ENCODE assay signal across 10 cellular contexts in the genomic region with DNA sequence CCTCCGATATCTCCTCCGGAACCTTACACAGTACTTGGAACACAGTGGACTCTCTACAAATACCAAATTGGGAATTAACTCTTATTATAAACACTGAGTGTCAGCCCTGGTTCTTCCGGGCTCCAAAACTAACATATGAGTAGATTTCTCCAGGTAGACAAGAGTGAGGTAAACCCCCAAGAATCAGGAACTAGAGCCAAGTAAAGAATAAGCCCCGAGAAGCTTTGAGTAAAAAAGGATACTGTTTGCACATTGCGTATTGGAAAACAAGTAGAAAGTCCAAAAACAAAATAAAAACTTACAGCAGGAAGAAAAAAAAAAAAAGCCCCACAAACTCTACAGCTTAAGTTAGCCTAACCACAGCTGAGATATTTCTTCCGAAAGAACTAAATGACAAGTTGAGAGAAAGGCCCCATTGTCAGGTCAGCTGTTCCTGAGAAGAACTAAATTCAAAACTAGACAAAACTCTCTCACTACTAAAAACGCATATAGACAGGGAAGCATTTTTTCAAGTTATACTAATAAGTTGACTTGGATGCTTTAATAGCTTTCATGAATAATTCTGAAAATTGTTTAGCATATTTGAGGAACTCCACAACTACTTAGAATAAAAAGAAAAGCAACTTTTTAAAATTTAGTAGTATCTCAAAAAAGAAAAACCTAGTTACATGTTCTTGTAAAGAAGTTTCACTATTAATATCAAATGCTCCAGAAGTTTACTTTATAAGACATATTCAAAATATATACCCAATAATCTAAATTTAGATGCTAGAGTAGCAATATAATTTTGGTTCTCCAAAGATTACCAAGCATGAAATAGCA. TPM values are rescaled to one million over a fixed set of nuclear protein-coding genes. Genes with fewer than 3 reads are reported as not detected.
DNase-seq lines count a peak whose midpoint lies in the region; ATAC-seq, FAIRE-seq and TF ChIP-seq lines count a peak whose summit lies in the region.
"Had no signal": no experiment of that assay in that cellular context is flagged by ENCODE, and none has a peak within 500 bp of the region (broad histone marks: within the 10 kb centered on the region; RNA-seq: fewer than 3 reads in every experiment).

No MANE protein-coding gene starts in this region.

- WGBS in mammary epithelial cell (ENCODE audit: low coverage, missing lambda C conversion rate): 33% methylated on average over 7 of the region's 7 CpGs
- WGBS in small intestine, 3 donors: 64 to 89% (median 73%) methylated on average over 7 of the region's 7 CpGs

- no peaks in the 10 kb centered on the region for H3K9me3 ChIP-seq in mammary epithelial cell (replicated peaks; ENCODE audit: insufficient read depth, low read length)
- no peaks in the 10 kb centered on the region for H3K9me3 ChIP-seq in small intestine (ENCODE audit: control insufficient read depth, low read depth)
- H3K9me3 ChIP-seq in effector memory CD4-positive, alpha-beta T cell (ENCODE audit: control insufficient read depth, low read length): no peaks in the 10 kb centered on the region
- H3K9me3 ChIP-seq: gastrocnemius medialis had no signal

- H3K9ac ChIP-seq in mammary epithelial cell (ENCODE audit: insufficient read depth, low read length): no peak overlapping the region

- H3K79me2 ChIP-seq in mammary epithelial cell (ENCODE audit: insufficient read depth, low read length): no peaks in the 10 kb centered on the region

- peaks cover 18% of the 10 kb centered on the region for H3K4me1 ChIP-seq in mammary epithelial cell (ENCODE audit: insufficient read depth, low read length)
- peaks cover 0 to 4% of the 10 kb centered on the region in 2 donors for H3K4me1 ChIP-seq in small intestine (ENCODE audit: control insufficient read depth in 2 of 2, insufficient read depth in 1 of 2, low read depth in 1 of 2, low read length in 1 of 2)
- peaks cover 13% of the 10 kb centered on the region for H3K4me1 ChIP-seq in effector memory CD4-positive, alpha-beta T cell (ENCODE audit: control insufficient read depth, insufficient read depth, low read length, poor library complexity, severe bottlenecking)

- H3K27ac Mint-ChIP-seq in stimulated activated naive CD8-positive, alpha-beta T cell treated with anti-CD3 and anti-CD28 coated beads, Interleukin-15, Interleukin-2, amounts not matched to agents 100 ng/mL and 50 ng/mL, for 24 hours: peak overlapping the region; percentile 53

- no peak for ATAC-seq in stimulated activated naive CD8-positive, alpha-beta T cell treated with anti-CD3 and anti-CD28 coated beads, Interleukin-15, Interleukin-2, amounts not matched to agents 100 U/mL and 50 U/mL, for 24 hours
- ATAC-seq in HG02973 (IDR thresholded peaks at IDR 0.05; ENCODE audit: unreplicated experiment): peak; percentile 32
- no peak for ATAC-seq in GM21528 (IDR thresholded peaks at IDR 0.05; ENCODE audit: low FRiP score, unreplicated experiment)
- ATAC-seq: gastrocnemius medialis had no signal

- dilution Hi-C loops in mammary epithelial cell (cut with HindIII; ENCODE audit: low sequenced_read_pairs): no loop called here

- no peaks in the 10 kb centered on the region for H4K20me1 ChIP-seq in mammary epithelial cell (ENCODE audit: insufficient read depth, low read length)

- no peak for TF ChIP-seq CTCF in mammary epithelial cell (conservative IDR thresholded peaks at IDR 0.05 in 1 of 2, IDR thresholded peaks at IDR 0.05 in 1 of 2; ENCODE audit: extremely low read depth in 1 of 2, insufficient read depth in 1 of 2, low read depth in 1 of 2, low read length in 2 of 2)

- peak overlapping the region; percentile 78 for H3K4me2 ChIP-seq in mammary epithelial cell (ENCODE audit: insufficient read depth, low read depth, low read length)

- H3K4me1 Mint-ChIP-seq in stimulated activated naive CD8-positive, alpha-beta T cell treated with anti-CD3 and anti-CD28 coated beads, Interleukin-15, Interleukin-2, amounts not matched to agents 100 ng/mL and 50 ng/mL, for 24 hours (ENCODE audit: low read depth): peaks cover 60% of the 10 kb centered on the region

- H3K4me3 ChIP-seq in mammary epithelial cell (replicated peaks in 1 of 3; ENCODE audit: insufficient read depth in 1 of 3, low read depth in 2 of 3, low read length in 3 of 3): no peak overlapping the region
- no peak overlapping the region for H3K4me3 ChIP-seq in small intestine (ENCODE audit: low read depth in 1 of 2, low read length in 2 of 2)
- H3K4me3 ChIP-seq in effector memory CD4-positive, alpha-beta T cell (ENCODE audit: insufficient read depth, low read depth, low read length, poor library complexity, severe bottlenecking): no peak overlapping the region
- H3K4me3 ChIP-seq: gastrocnemius medialis had no signal

- peak overlapping the region; percentile 92 for H2AFZ ChIP-seq in mammary epithelial cell (ENCODE audit: low read depth, low read length)

- DNase-seq in stimulated activated naive CD8-positive, alpha-beta T cell treated with anti-CD3 and anti-CD28 coated beads, Interleukin-15, Interleukin-2, amounts not matched to agents 100 U/mL and 50 U/mL, for 24 hours: no peak
- DNase-seq in mammary epithelial cell (no peak), small intestine (no peak)
- DNase-seq in effector memory CD4-positive, alpha-beta T cell: no peak
- DNase-seq in activated effector memory CD4-positive, alpha-beta T cell treated with anti-CD3 and anti-CD28 coated beads, Interleukin-2, amount 50 U/mL, for 16 hours: no peak
- DNase-seq: CD4-positive, CD25-positive, alpha-beta regulatory T cell; gastrocnemius medialis had no signal

- CTCF ChIA-PET in mammary epithelial cell (lab: Charles Lee; ENCODE audit: low non-redundant PET): interaction anchor here (0.8 kb wide), 1 partner anchor 54 kb away, joined by 3 read pairs; no protein-coding TSS in a partner anchor

- no peaks in the 10 kb centered on the region for H3K36me3 ChIP-seq in mammary epithelial cell (ENCODE audit: insufficient read depth, low read length)
- no peaks in the 10 kb centered on the region for H3K36me3 ChIP-seq in small intestine (ENCODE audit: control insufficient read depth in 2 of 2, insufficient read depth in 2 of 2, low read length in 2 of 2)
- H3K36me3 ChIP-seq in effector memory CD4-positive, alpha-beta T cell (ENCODE audit: control insufficient read depth, insufficient read depth, low read length): no peaks in the 10 kb centered on the region
- H3K36me3 ChIP-seq: gastrocnemius medialis had no signal

- no peak overlapping the region for H3K4me3 Mint-ChIP-seq in stimulated activated naive CD8-positive, alpha-beta T cell treated with anti-CD3 and anti-CD28 coated beads, Interleukin-15, Interleukin-2, amounts not matched to agents 100 ng/mL and 50 ng/mL, for 24 hours
- H3K4me3 Mint-ChIP-seq: CD4-positive, CD25-positive, alpha-beta regulatory T cell had no signal

- no peaks in the 10 kb centered on the region for H3K36me3 Mint-ChIP-seq in stimulated activated naive CD8-positive, alpha-beta T cell treated with anti-CD3 and anti-CD28 coated beads, Interleukin-15, Interleukin-2, amounts not matched to agents 100 ng/mL and 50 ng/mL, for 24 hours (ENCODE audit: low read depth)

- peak overlapping the region; percentile 78 for H3K27ac ChIP-seq in mammary epithelial cell (ENCODE audit: insufficient read depth, low read depth, low read length)
- H3K27ac ChIP-seq in small intestine (ENCODE audit: low read depth in 1 of 2, low read length in 1 of 2): no peak overlapping the region
- no peak overlapping the region for H3K27ac ChIP-seq in effector memory CD4-positive, alpha-beta T cell (ENCODE audit: insufficient read depth, low read length, poor library complexity, severe bottlenecking)

- intact Hi-C loops in mammary epithelial cell (cut with micrococcal nuclease): no loop called here

- H3K27me3 ChIP-seq in mammary epithelial cell (ENCODE audit: insufficient read depth, low read length) (peaks cover 3% of the 10 kb centered on the region), small intestine (ENCODE audit: control insufficient read depth in 2 of 2, insufficient read depth in 2 of 2, low read length in 2 of 2) (no peaks in the 10 kb centered on the region)
- H3K27me3 ChIP-seq in effector memory CD4-positive, alpha-beta T cell (replicated peaks; ENCODE audit: control insufficient read depth, insufficient read depth, low read length, poor library complexity, severe bottlenecking): peaks cover 15% of the 10 kb centered on the region

- no peak for FAIRE-seq in small intestine (lab: Jason Lieb, UNC)

- BruUV-seq in mammary epithelial cell (replicated peaks; lab: Mats Ljungman, UMichigan): no TSS peak

- no peaks in the 10 kb centered on the region for H3K9me3 Mint-ChIP-seq in stimulated activated naive CD8-positive, alpha-beta T cell treated with anti-CD3 and anti-CD28 coated beads, Interleukin-15, Interleukin-2, amounts not matched to agents 100 ng/mL and 50 ng/mL, for 24 hours

- H3K27me3 Mint-ChIP-seq in stimulated activated naive CD8-positive, alpha-beta T cell treated with anti-CD3 and anti-CD28 coated beads, Interleukin-15, Interleukin-2, amounts not matched to agents 100 ng/mL and 50 ng/mL, for 24 hours: peaks cover 18% of the 10 kb centered on the region

- in situ Hi-C loops in mammary epithelial cell (cut with MboI; ENCODE audit: low sequenced_read_pairs in 2 of 2): no loop called here

RNA-seq across cellular contexts. Expression of a gene that starts 4.3 kb away (rescaled TPM):
- total RNA-seq in mammary epithelial cell: under 1 TPM in 1 of 2 donors, not detected in 1; 0.67 TPM
- polyA plus RNA-seq in mammary epithelial cell (not detected), small intestine (100 to 1,000 TPM in 1 of 3 donors, 10 to 100 TPM in 2; 23.8 to 147 (median 27.6) TPM)
- not detected for polyA minus RNA-seq in mammary epithelial cell
- total RNA-seq: CD4-positive, CD25-positive, alpha-beta regulatory T cell had no signal

RNA-seq across cellular contexts. Expression of a gene that starts 32.7 kb away (rescaled TPM):
- total RNA-seq in mammary epithelial cell: under 1 TPM in 1 of 2 donors, not detected in 1; 0.17 TPM
- polyA plus RNA-seq in mammary epithelial cell: not detected
- polyA minus RNA-seq in mammary epithelial cell: not detected
- polyA plus RNA-seq in small intestine: 10 to 100 TPM in 2 of 3 donors, 1 to 10 TPM in 1; 6.4 to 40.3 (median 10.8) TPM
- total RNA-seq: CD4-positive, CD25-positive, alpha-beta regulatory T cell had no signal

Comparison
In these comparisons a context has a peak if more than half of its experiments do, and no peak if none do; other contexts are left out.
1. RNA of a gene that starts 4.3 kb away (polyA plus RNA-seq): 23.8 to 147 TPM in small intestine; not detected in mammary epithelial cell (single experiment); every median in the first group is over 10 times any median in the second.